ENCODE assay signal across 17 cellular contexts in genomic region chr16:88635671-88636070, GRCh38. TPM values are rescaled to one million over a fixed set of nuclear protein-coding genes. Genes with fewer than 3 reads are reported as not detected.
DNase-seq lines count a peak whose midpoint lies in the region; ATAC-seq and TF ChIP-seq lines count a peak whose summit lies in the region.
"Had no signal": no experiment of that assay in that cellular context is flagged by ENCODE, and none has a peak within 500 bp of the region (broad histone marks: within the 10 kb centered on the region; RNA-seq: fewer than 3 reads in every experiment).

No MANE protein-coding gene starts in this region.

- H3K27me3 ChIP-seq in mammary epithelial cell (ENCODE audit: insufficient read depth, low read length), result peaks cover 18% of the 10 kb centered on the region
- H3K27me3 ChIP-seq: ovary had no signal

- H3K27ac Mint-ChIP-seq in dendritic cell treated with granulocyte-macrophage colony-stimulating factor and Interleukin-4, amounts not matched to agents 40 ng/mL and 50 ng/mL, for 4 days, result peak overlapping the region; percentile 83
- peak overlapping the region; percentile 84 for H3K27ac Mint-ChIP-seq in stimulated activated memory B cell treated with anti-CD40 and anti-IgM and Interleukin-4, amounts not matched to agents 10 μg/mL and 1 μg/mL and 100 μg/mL, for 72 hours
- H3K27ac Mint-ChIP-seq: activated naive CD4-positive, alpha-beta T cell treated with anti-CD3 and anti-CD28 coated beads for 36 hours had no signal

- H3K4me2 ChIP-seq in mammary epithelial cell (ENCODE audit: insufficient read depth, low read depth, low read length), result no peak overlapping the region

- H3K9me3 Mint-ChIP-seq in activated T-cell treated with anti-CD3 and anti-CD28 coated beads, Interleukin-2, amount 50 U/mL, for 4 hours, result no peaks in the 10 kb centered on the region
- no peaks in the 10 kb centered on the region for H3K9me3 Mint-ChIP-seq in dendritic cell treated with granulocyte-macrophage colony-stimulating factor and Interleukin-4, amounts not matched to agents 40 ng/mL and 50 ng/mL, for 4 days
- peaks cover 3% of the 10 kb centered on the region for H3K9me3 Mint-ChIP-seq in stimulated activated memory B cell treated with anti-CD40 and anti-IgM and Interleukin-4, amounts not matched to agents 10 μg/mL and 1 μg/mL and 100 μg/mL, for 72 hours
- H3K9me3 Mint-ChIP-seq: stimulated activated naive CD8-positive, alpha-beta T cell treated with anti-CD3 and anti-CD28 coated beads, Interleukin-15, Interleukin-2, amounts not matched to agents 100 ng/mL and 50 ng/mL, for 24 hours had no signal

- H2AFZ ChIP-seq in mammary epithelial cell (ENCODE audit: low read depth, low read length), result no peak overlapping the region

- H3K36me3 ChIP-seq in mammary epithelial cell (ENCODE audit: insufficient read depth, low read length), result no peaks in the 10 kb centered on the region
- H3K36me3 ChIP-seq: ovary had no signal

- no peak for DNase-seq in activated T-cell treated with anti-CD3 and anti-CD28 coated beads, Interleukin-2, amount 50 U/mL, for 4 hours
- no peak for DNase-seq in activated T-cell treated with anti-CD3 and anti-CD28 coated beads, Interleukin-2, amount 50 U/mL, for 1 hour
- peak; percentile 50 for DNase-seq in NCI-H1436 treated with DMSO at 0.1 percent for 48 hours (lab: John Stamatoyannopoulos, UW)
- no peak for DNase-seq in iPS-NIHi7 (ENCODE audit: extremely low spot score)
- no peak for DNase-seq in mammary epithelial cell
- DNase-seq in SW480 (ENCODE audit: low spot score), result no peak
- DNase-seq: activated naive CD4-positive, alpha-beta T cell treated with anti-CD3 and anti-CD28 coated beads for 36 hours; esophagus squamous epithelium; Kasumi-1; NCI-H1417 treated with DMSO at 0.1 percent for 48 hours; ovary had no signal

- H3K4me1 Mint-ChIP-seq in activated T-cell treated with anti-CD3 and anti-CD28 coated beads, Interleukin-2, amount 50 U/mL, for 4 hours (ENCODE audit: low read depth), result peaks cover 46% of the 10 kb centered on the region
- peaks cover 72% of the 10 kb centered on the region for H3K4me1 Mint-ChIP-seq in dendritic cell treated with granulocyte-macrophage colony-stimulating factor and Interleukin-4, amounts not matched to agents 40 ng/mL and 50 ng/mL, for 4 days (ENCODE audit: low read depth)
- peaks cover 79% of the 10 kb centered on the region for H3K4me1 Mint-ChIP-seq in stimulated activated memory B cell treated with anti-CD40 and anti-IgM and Interleukin-4, amounts not matched to agents 10 μg/mL and 1 μg/mL and 100 μg/mL, for 72 hours

- H3K4me3 ChIP-seq in mammary epithelial cell (replicated peaks in 1 of 3; ENCODE audit: insufficient read depth in 1 of 3, low read depth in 2 of 3, low read length in 3 of 3), result no peak overlapping the region
- H3K4me3 ChIP-seq: ovary had no signal

- no TSS peak for BruUV-seq in mammary epithelial cell (replicated peaks; lab: Mats Ljungman, UMichigan)

- no peak overlapping the region for H3K9ac ChIP-seq in mammary epithelial cell (ENCODE audit: insufficient read depth, low read length)

- CTCF ChIA-PET in mammary epithelial cell (lab: Charles Lee; ENCODE audit: low non-redundant PET), result interaction anchor here (0.8 kb wide), 1 partner anchor 766 kb away, joined by 4 read pairs; no protein-coding TSS in a partner anchor

- peak overlapping the region; percentile 65 for H3K4me3 Mint-ChIP-seq in activated T-cell treated with anti-CD3 and anti-CD28 coated beads, Interleukin-2, amount 50 U/mL, for 4 hours
- H3K4me3 Mint-ChIP-seq in dendritic cell treated with granulocyte-macrophage colony-stimulating factor and Interleukin-4, amounts not matched to agents 40 ng/mL and 50 ng/mL, for 4 days, result no peak overlapping the region
- peak overlapping the region; percentile 63 for H3K4me3 Mint-ChIP-seq in stimulated activated memory B cell treated with anti-CD40 and anti-IgM and Interleukin-4, amounts not matched to agents 10 μg/mL and 1 μg/mL and 100 μg/mL, for 72 hours

- H3K27ac ChIP-seq in mammary epithelial cell (ENCODE audit: insufficient read depth, low read depth, low read length), result no peak overlapping the region
- H3K27ac ChIP-seq: ovary, vagina had no signal

- no peaks in the 10 kb centered on the region for H3K79me2 ChIP-seq in mammary epithelial cell (ENCODE audit: insufficient read depth, low read length)

- WGBS in mammary epithelial cell (ENCODE audit: low coverage, missing lambda C conversion rate), result 98% methylated on average over 9 of the region's 11 CpGs

- H3K36me3 Mint-ChIP-seq in activated T-cell treated with anti-CD3 and anti-CD28 coated beads, Interleukin-2, amount 50 U/mL, for 4 hours (ENCODE audit: insufficient read depth), result peaks cover 7% of the 10 kb centered on the region
- peaks cover 28% of the 10 kb centered on the region for H3K36me3 Mint-ChIP-seq in dendritic cell treated with granulocyte-macrophage colony-stimulating factor and Interleukin-4, amounts not matched to agents 40 ng/mL and 50 ng/mL, for 4 days (ENCODE audit: low read depth)
- peaks cover 22% of the 10 kb centered on the region for H3K36me3 Mint-ChIP-seq in stimulated activated memory B cell treated with anti-CD40 and anti-IgM and Interleukin-4, amounts not matched to agents 10 μg/mL and 1 μg/mL and 100 μg/mL, for 72 hours

- H3K27me3 Mint-ChIP-seq in activated T-cell treated with anti-CD3 and anti-CD28 coated beads, Interleukin-2, amount 50 U/mL, for 4 hours (ENCODE audit: low read depth), result peaks cover 7% of the 10 kb centered on the region
- H3K27me3 Mint-ChIP-seq in dendritic cell treated with granulocyte-macrophage colony-stimulating factor and Interleukin-4, amounts not matched to agents 40 ng/mL and 50 ng/mL, for 4 days, result peaks cover 52% of the 10 kb centered on the region
- peaks cover 9% of the 10 kb centered on the region for H3K27me3 Mint-ChIP-seq in stimulated activated memory B cell treated with anti-CD40 and anti-IgM and Interleukin-4, amounts not matched to agents 10 μg/mL and 1 μg/mL and 100 μg/mL, for 72 hours

- dilution Hi-C loops in mammary epithelial cell (cut with HindIII; ENCODE audit: low sequenced_read_pairs), result no loop called here

- no peaks in the 10 kb centered on the region for H4K20me1 ChIP-seq in mammary epithelial cell (ENCODE audit: insufficient read depth, low read length)

- TF ChIP-seq CTCF in mammary epithelial cell (conservative IDR thresholded peaks at IDR 0.05 in 1 of 2, IDR thresholded peaks at IDR 0.05 in 1 of 2; ENCODE audit: extremely low read depth in 1 of 2, insufficient read depth in 1 of 2, low read depth in 1 of 2, low read length in 2 of 2), result no peak

- in situ Hi-C loops in mammary epithelial cell (cut with MboI; ENCODE audit: low sequenced_read_pairs in 2 of 2), result no loop called here

- ATAC-seq in activated T-cell treated with anti-CD3 and anti-CD28 coated beads, Interleukin-2, amount 50 U/mL, for 4 hours, result no peak
- no peak for ATAC-seq in stimulated activated memory B cell treated with anti-CD40 and anti-IgM and Interleukin-4, amounts not matched to agents 10 μg/mL and 1 μg/mL and 100 μg/mL, for 72 hours

- H3K9me3 ChIP-seq in mammary epithelial cell (replicated peaks; ENCODE audit: insufficient read depth, low read length), result no peaks in the 10 kb centered on the region
- H3K9me3 ChIP-seq: esophagus squamous epithelium, ovary, vagina had no signal

- intact Hi-C loops in dendritic cell treated with granulocyte-macrophage colony-stimulating factor and Interleukin-4, amounts not matched to agents 40 ng/mL and 50 ng/mL, for 4 days (cut with micrococcal nuclease), result loop anchor here (10.0 kb wide), 2 partner anchors 49 to 51 kb away; partner anchors contain the start of gene SNAI3
- intact Hi-C loops in mammary epithelial cell (cut with micrococcal nuclease), result no loop called here

- H3K4me1 ChIP-seq in mammary epithelial cell (ENCODE audit: insufficient read depth, low read length), result peaks cover 31% of the 10 kb centered on the region

RNA-seq across cellular contexts. Expression of gene IL17C, which starts 2.7 kb away (rescaled TPM):
- total RNA-seq in activated T-cell treated with anti-CD3 and anti-CD28 coated beads, Interleukin-2, amount 50 U/mL, for 4 hours, result not detected
- not detected for total RNA-seq in mammary epithelial cell
- 0.06 TPM for polyA plus RNA-seq in mammary epithelial cell
- polyA minus RNA-seq in mammary epithelial cell, result not detected
- total RNA-seq: activated naive CD4-positive, alpha-beta T cell treated with anti-CD3 and anti-CD28 coated beads for 36 hours; mucosa of gallbladder; NCI-H460; ovary; vagina had no signal
- polyA plus RNA-seq: ovary had no signal

RNA-seq across cellular contexts. Expression of gene CYBA, which starts 15.2 kb away (rescaled TPM):
- total RNA-seq in activated T-cell treated with anti-CD3 and anti-CD28 coated beads, Interleukin-2, amount 50 U/mL, for 4 hours, result 100 to 1,000 TPM; 110 to 147 (median 117) TPM
- total RNA-seq in mammary epithelial cell, result 10 to 100 TPM in 1 of 2 donors, 1 to 10 TPM in 1; 2.5 to 20.3 TPM
- polyA plus RNA-seq in mammary epithelial cell, result 2.1 TPM
- 3.1 TPM for polyA minus RNA-seq in mammary epithelial cell

RNA-seq across cellular contexts. Expression of gene MVD, which starts 27.2 kb away (rescaled TPM):
- 10 to 100 TPM; 39.0 to 49.2 (median 44.4) TPM for total RNA-seq in activated T-cell treated with anti-CD3 and anti-CD28 coated beads, Interleukin-2, amount 50 U/mL, for 4 hours
- 100 to 1,000 TPM in 1 of 2 donors, 10 to 100 TPM in 1; 57.7 to 171 TPM for total RNA-seq in mammary epithelial cell
- polyA plus RNA-seq in mammary epithelial cell, result 136 TPM
- polyA minus RNA-seq in mammary epithelial cell, result 54.3 TPM

RNA-seq across cellular contexts. Expression of gene SNAI3, which starts 50.6 kb away (rescaled TPM):
- 1 to 10 TPM in 2 of 3 donors, under 1 TPM in 1; 0.90 to 1.3 (median 1.2) TPM for total RNA-seq in activated T-cell treated with anti-CD3 and anti-CD28 coated beads, Interleukin-2, amount 50 U/mL, for 4 hours
- total RNA-seq in mammary epithelial cell, result not detected
- 0.07 TPM for polyA plus RNA-seq in mammary epithelial cell
- not detected for polyA minus RNA-seq in mammary epithelial cell
- total RNA-seq: NCI-H460, vagina had no signal

Comparison
In these comparisons a context has a peak if more than half of its experiments do, and no peak if none do; other contexts are left out.
1. RNA of gene CYBA, which starts 15.2 kb away (total RNA-seq): 110 to 147 TPM in activated T-cell treated with anti-CD3 and anti-CD28 coated beads, Interleukin-2, amount 50 U/mL, for 4 hours; 2.5 to 20.3 TPM in mammary epithelial cell; every median in the first group is over 4 times any median in the second.